10 cellular contexts compared by ENCODE assay signal in genomic region chr6:11894212-11894611, GRCh38.
"Had no signal": no experiment of that assay in that cellular context is flagged by ENCODE, and none has a peak within 500 bp of the region (broad histone marks: within the 10 kb centered on the region; RNA-seq: fewer than 3 reads in every experiment).

No MANE protein-coding gene starts in this region.

- H3K4me3 ChIP-seq: GM23338, HAP-1 had no signal

- H3K9me3 Mint-ChIP-seq: GM23338, HFFc6 had no signal

- H3K36me3 ChIP-seq: HAP-1 had no signal

- FAIRE-seq: H1, HepG2 had no signal

- H3K4me2 ChIP-seq: GM23338 had no signal

- H2AFZ ChIP-seq: GM23338 had no signal

- DNase-seq: H7, HFFc6, KG1 had no signal

- H3K4me1 ChIP-seq: HAP-1 had no signal

- H3K9me3 ChIP-seq: HAP-1 had no signal

- ATAC-seq: GM23338, HCT116, HepG2 had no signal

- H3K27ac Mint-ChIP-seq: GM23338, HFFc6, IgD-negative memory B cell had no signal

- H3K27ac ChIP-seq: HL-60 had no signal

- H3K36me3 Mint-ChIP-seq: IgD-negative memory B cell had no signal

- H3K4me3 Mint-ChIP-seq: GM23338, HFFc6, IgD-negative memory B cell had no signal
